In the genomic region with DNA sequence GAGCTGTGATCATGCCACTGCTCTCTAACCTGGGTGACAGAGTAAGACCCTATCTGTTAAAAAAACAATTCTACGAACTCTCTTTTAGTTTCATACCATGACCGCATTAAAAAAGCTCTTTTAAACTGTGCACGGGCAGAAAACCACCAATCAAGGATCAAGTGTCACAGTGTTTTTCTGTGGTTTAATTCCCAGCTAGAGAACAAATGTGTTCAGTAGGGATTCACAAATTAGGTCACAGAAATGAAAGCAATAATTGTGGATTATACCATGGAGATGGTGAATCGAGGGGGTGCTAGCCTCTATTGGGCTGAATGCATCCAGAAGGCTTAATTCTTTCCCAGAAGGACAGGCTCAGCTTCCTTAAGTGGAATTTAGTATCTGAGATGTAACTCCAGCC, we compare ENCODE assay signal across 13 cellular contexts.
DNase-seq lines count a peak whose midpoint lies in the region; TF ChIP-seq lines count a peak whose summit lies in the region.
"Had no signal": no experiment of that assay in that cellular context is flagged by ENCODE, and none has a peak within 500 bp of the region (broad histone marks: within the 10 kb centered on the region; RNA-seq: fewer than 3 reads in every experiment).

No MANE protein-coding gene starts in this region.

- H4K20me1 ChIP-seq in osteoblast (ENCODE audit: insufficient read depth, low read length): no peaks in the 10 kb centered on the region
- H4K20me1 ChIP-seq: BLaER1 treated with 17β-estradiol and CSF1 and Interleukin-3, amounts not matched to agents 10 nM and 100 nM had no signal

- peak; percentile 53 for DNase-seq in NCI-H2107 (lab: John Stamatoyannopoulos, UW)
- DNase-seq in astrocyte of the hippocampus (ENCODE audit: low read depth, low spot score): peak; percentile 15
- DNase-seq in osteoblast (ENCODE audit: insufficient read length, low spot score, missing footprints): peak; percentile 54
- no peak for DNase-seq in NCI-H748 treated with DMSO at 0.1 percent for 48 hours (lab: John Stamatoyannopoulos, UW)
- no peak for DNase-seq in GM13976 (ENCODE audit: low spot score)
- no peak for DNase-seq in NOMO-1 (lab: John Stamatoyannopoulos, UW; ENCODE audit: unreplicated experiment in 2 of 2)
- DNase-seq: ACHN; CD4-positive, CD25-positive, alpha-beta regulatory T cell; H7 had no signal

- in situ Hi-C loops in GM13976 (cut with MboI; ENCODE audit: low sequenced_read_pairs, unreplicated experiment): no loop called here

- CTCF ChIA-PET in HEK293 (lab: Yijun Ruan, JAX): no interaction called here

- H3K36me3 ChIP-seq in HEK293 (ENCODE audit: control insufficient read depth in 2 of 2, insufficient read depth in 1 of 2, low read length in 2 of 2) (no peaks in the 10 kb centered on the region), osteoblast (ENCODE audit: insufficient read depth, low read length) (no peaks in the 10 kb centered on the region)

- POLR2A ChIA-PET in HEK293 (lab: Yijun Ruan, JAX): interaction anchor here (0.6 kb wide), 1 partner anchor 12 kb away, joined by 3 read pairs; no protein-coding TSS in a partner anchor

- H3K27me3 ChIP-seq in osteoblast (ENCODE audit: insufficient read depth, low read length): no peaks in the 10 kb centered on the region
- H3K27me3 ChIP-seq: BLaER1 treated with 17β-estradiol and CSF1 and Interleukin-3, amounts not matched to agents 10 nM and 100 nM had no signal

- H3K4me1 ChIP-seq in HEK293 (ENCODE audit: control insufficient read depth, insufficient read depth, low read length) (no peaks in the 10 kb centered on the region), osteoblast (ENCODE audit: insufficient read depth, low read length) (peaks cover 5% of the 10 kb centered on the region)
- H3K4me1 ChIP-seq: BLaER1 treated with 17β-estradiol and CSF1 and Interleukin-3, amounts not matched to agents 10 nM and 100 nM had no signal

- H3K27ac ChIP-seq in HEK293 (ENCODE audit: extremely low read depth, low read depth, low read length): no peak overlapping the region
- no peak overlapping the region for H3K27ac ChIP-seq in osteoblast (ENCODE audit: low read depth, low read length)
- H3K27ac ChIP-seq: BLaER1 treated with 17β-estradiol and CSF1 and Interleukin-3, amounts not matched to agents 10 nM and 100 nM had no signal

- H3K9me3 ChIP-seq in HEK293 (ENCODE audit: control insufficient read depth, insufficient read depth, low read depth, low read length) (no peaks in the 10 kb centered on the region), osteoblast (ENCODE audit: low read depth, low read length) (no peaks in the 10 kb centered on the region)

- TF ChIP-seq CTCF in HEK293 (tag by site-specific recombination; IDR thresholded peaks at IDR 0.05) (no peak), osteoblast (IDR thresholded peaks at IDR 0.05; ENCODE audit: extremely low read depth, low read depth, low read length) (no peak), GM13976 (IDR thresholded peaks at IDR 0.05; ENCODE audit: borderline replicate concordance, control extremely low read depth, extremely low read depth, insufficient read depth, missing control alignments) (no peak)

- H3K4me2 ChIP-seq in osteoblast (ENCODE audit: insufficient read depth, low read length): no peak overlapping the region
- H3K4me2 ChIP-seq: BLaER1 treated with 17β-estradiol and CSF1 and Interleukin-3, amounts not matched to agents 10 nM and 100 nM; GM23338 had no signal

- no peak overlapping the region for H3K4me3 ChIP-seq in HEK293 (ENCODE audit: low read depth, low read length)
- H3K4me3 ChIP-seq in osteoblast (ENCODE audit: insufficient read depth, low read length): no peak overlapping the region
- H3K4me3 ChIP-seq: BLaER1 treated with 17β-estradiol and CSF1 and Interleukin-3, amounts not matched to agents 10 nM and 100 nM; GM12878; GM23338 had no signal

- no peaks in the 10 kb centered on the region for H3K79me2 ChIP-seq in osteoblast (ENCODE audit: insufficient read depth, low read length)

- H2AFZ ChIP-seq in osteoblast (ENCODE audit: low read length): peak overlapping the region; percentile 1
- H2AFZ ChIP-seq: GM23338 had no signal

TF ChIP-seq in HEK293, 187 proteins besides CTCF, POLR2A, EP300 and RAD21:
- TF ChIP-seq, protein P1, sequence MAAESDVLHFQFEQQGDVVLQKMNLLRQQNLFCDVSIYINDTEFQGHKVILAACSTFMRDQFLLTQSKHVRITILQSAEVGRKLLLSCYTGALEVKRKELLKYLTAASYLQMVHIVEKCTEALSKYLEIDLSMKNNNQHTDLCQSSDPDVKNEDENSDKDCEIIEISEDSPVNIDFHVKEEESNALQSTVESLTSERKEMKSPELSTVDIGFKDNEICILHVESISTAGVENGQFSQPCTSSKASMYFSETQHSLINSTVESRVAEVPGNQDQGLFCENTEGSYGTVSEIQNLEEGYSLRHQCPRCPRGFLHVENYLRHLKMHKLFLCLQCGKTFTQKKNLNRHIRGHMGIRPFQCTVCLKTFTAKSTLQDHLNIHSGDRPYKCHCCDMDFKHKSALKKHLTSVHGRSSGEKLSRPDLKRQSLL (tag by site-specific recombination; IDR thresholded peaks at IDR 0.05): no peak
- TF ChIP-seq MZF1 (tag by site-specific recombination; IDR thresholded peaks at IDR 0.05; ENCODE audit: borderline replicate concordance): peak; percentile 59; the same call in 1 of the 2 replicates
- TF ChIP-seq ZNF324 (tag by site-specific recombination; IDR thresholded peaks at IDR 0.05): no peak
- TF ChIP-seq SALL2 (tag by site-specific recombination; IDR thresholded peaks at IDR 0.05; ENCODE audit: borderline replicate concordance): no peak
- no peak for TF ChIP-seq ZNF654 (tag by site-specific recombination; IDR thresholded peaks at IDR 0.05; ENCODE audit: low read depth)
- no peak for TF ChIP-seq ZNF707 (tag by site-specific recombination; IDR thresholded peaks at IDR 0.05)
- TF ChIP-seq ZNF624 (tag by site-specific recombination; IDR thresholded peaks at IDR 0.05): no peak
- TF ChIP-seq, protein P2, sequence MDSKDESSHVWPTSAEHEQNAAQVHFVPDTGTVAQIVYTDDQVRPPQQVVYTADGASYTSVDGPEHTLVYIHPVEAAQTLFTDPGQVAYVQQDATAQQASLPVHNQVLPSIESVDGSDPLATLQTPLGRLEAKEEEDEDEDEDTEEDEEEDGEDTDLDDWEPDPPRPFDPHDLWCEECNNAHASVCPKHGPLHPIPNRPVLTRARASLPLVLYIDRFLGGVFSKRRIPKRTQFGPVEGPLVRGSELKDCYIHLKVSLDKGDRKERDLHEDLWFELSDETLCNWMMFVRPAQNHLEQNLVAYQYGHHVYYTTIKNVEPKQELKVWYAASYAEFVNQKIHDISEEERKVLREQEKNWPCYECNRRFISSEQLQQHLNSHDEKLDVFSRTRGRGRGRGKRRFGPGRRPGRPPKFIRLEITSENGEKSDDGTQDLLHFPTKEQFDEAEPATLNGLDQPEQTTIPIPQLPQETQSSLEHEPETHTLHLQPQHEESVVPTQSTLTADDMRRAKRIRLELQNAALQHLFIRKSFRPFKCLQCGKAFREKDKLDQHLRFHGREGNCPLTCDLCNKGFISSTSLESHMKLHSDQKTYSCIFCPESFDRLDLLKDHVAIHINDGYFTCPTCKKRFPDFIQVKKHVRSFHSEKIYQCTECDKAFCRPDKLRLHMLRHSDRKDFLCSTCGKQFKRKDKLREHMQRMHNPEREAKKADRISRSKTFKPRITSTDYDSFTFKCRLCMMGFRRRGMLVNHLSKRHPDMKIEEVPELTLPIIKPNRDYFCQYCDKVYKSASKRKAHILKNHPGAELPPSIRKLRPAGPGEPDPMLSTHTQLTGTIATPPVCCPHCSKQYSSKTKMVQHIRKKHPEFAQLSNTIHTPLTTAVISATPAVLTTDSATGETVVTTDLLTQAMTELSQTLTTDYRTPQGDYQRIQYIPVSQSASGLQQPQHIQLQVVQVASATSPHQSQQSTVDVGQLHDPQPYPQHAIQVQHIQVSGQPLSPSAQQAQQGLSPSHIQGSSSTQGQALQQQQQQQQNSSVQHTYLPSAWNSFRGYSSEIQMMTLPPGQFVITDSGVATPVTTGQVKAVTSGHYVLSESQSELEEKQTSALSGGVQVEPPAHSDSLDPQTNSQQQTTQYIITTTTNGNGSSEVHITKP (tag by site-specific recombination; IDR thresholded peaks at IDR 0.05): peak; percentile 29; the same call in 1 of the 2 replicates
- no peak for TF ChIP-seq ZNF184 (tag by site-specific recombination; IDR thresholded peaks at IDR 0.05)

Comparison
In these comparisons a context has a peak if more than half of its experiments do, and no peak if none do; other contexts are left out.
1. DNase-seq: peak in NCI-H2107 (single experiment), astrocyte of the hippocampus (single experiment) and osteoblast (single experiment); none in NCI-H748 treated with DMSO at 0.1 percent for 48 hours (single experiment), GM13976 (single experiment) and NOMO-1 (0 of 2).